9 cellular contexts compared by ENCODE assay signal in genomic region chr3:116444819-116445290, GRCh38. TPM values are rescaled to one million over a fixed set of nuclear protein-coding genes. Genes with fewer than 3 reads are reported as not detected.
A peak's percentile ranks its signal among the peaks of the same experiment; 100 is the strongest.
DNase-seq lines count a peak whose midpoint lies in the region; ATAC-seq and TF ChIP-seq lines count a peak whose summit lies in the region.
"Had no signal": no experiment of that assay in that cellular context is flagged by ENCODE, and none has a peak within 500 bp of the region (broad histone marks: within the 10 kb centered on the region; RNA-seq: fewer than 3 reads in every experiment).

No MANE protein-coding gene starts in this region.

- H3K4me1 ChIP-seq in GM23338 (ENCODE audit: insufficient read depth): peaks cover 17% of the 10 kb centered on the region
- peaks cover 2% of the 10 kb centered on the region; the same call in 1 of the 2 replicates for H3K4me1 ChIP-seq in iPS DF 6.9 (ENCODE audit: control insufficient read depth, insufficient read depth, low read length)
- no peaks in the 10 kb centered on the region for H3K4me1 ChIP-seq in OCI-LY7 (ENCODE audit: insufficient read depth, low read length, poor library complexity, severe bottlenecking)
- H3K4me1 ChIP-seq: SJSA1 had no signal

- H3K27ac ChIP-seq in GM23338 (ENCODE audit: low read depth) (no peak overlapping the region), iPS DF 6.9 (ENCODE audit: low read length) (no peak overlapping the region), OCI-LY7 (ENCODE audit: low read depth, low read length, poor library complexity, severe bottlenecking) (no peak overlapping the region)
- H3K27ac ChIP-seq: SJSA1 had no signal

- no peaks in the 10 kb centered on the region for H3F3A ChIP-seq in GM23338 (replicated peaks; ENCODE audit: low read depth)

- no peaks in the 10 kb centered on the region for H3K79me2 ChIP-seq in GM23338 (replicated peaks; ENCODE audit: insufficient read depth)
- H3K79me2 ChIP-seq in OCI-LY7 (ENCODE audit: insufficient read depth, low read depth, low read length): no peaks in the 10 kb centered on the region

- intact Hi-C loops in OCI-LY7 (cut with micrococcal nuclease; ENCODE audit: unreplicated experiment): no loop called here

- no peaks in the 10 kb centered on the region for H3K36me3 Mint-ChIP-seq in GM23338 (ENCODE audit: low read depth)

- no CpG with 5 or more reads among the region's 26 CpGs for WGBS in iPS DF 6.9 (ENCODE audit: insufficient coverage, insufficient read length)

- H3K4me3 ChIP-seq in GM23338 (peak overlapping the region; percentile 76), iPS DF 6.9 (ENCODE audit: low read length) (peak overlapping the region; percentile 53; the same call in 1 of the 2 replicates), OCI-LY7 (ENCODE audit: low read depth, low read length, poor library complexity, severe bottlenecking) (no peak overlapping the region)
- H3K4me3 ChIP-seq: SJSA1 had no signal

- BruUV-seq in OCI-LY7 (replicated peaks; lab: Mats Ljungman, UMichigan): no TSS peak

- peaks cover 40% of the 10 kb centered on the region for H3K4me1 Mint-ChIP-seq in GM23338

- H2AFZ ChIP-seq in GM23338 (peak overlapping the region; percentile 99), OCI-LY7 (ENCODE audit: low read length) (no peak overlapping the region)

- H3K27me3 ChIP-seq in GM23338 (ENCODE audit: insufficient read depth) (peaks cover 22% of the 10 kb centered on the region), iPS DF 6.9 (ENCODE audit: control insufficient read depth, insufficient read depth, low read length) (no peaks in the 10 kb centered on the region)

- no peaks in the 10 kb centered on the region for H3K9me3 Mint-ChIP-seq in GM23338

- peak overlapping the region; percentile 84 for H3K4me2 ChIP-seq in GM23338
- H3K4me2 ChIP-seq in OCI-LY7 (ENCODE audit: low read length): no peak overlapping the region

- H3K9me3 ChIP-seq in iPS DF 6.9 (ENCODE audit: control insufficient read depth, insufficient read depth, low read length): no peaks in the 10 kb centered on the region
- no peaks in the 10 kb centered on the region for H3K9me3 ChIP-seq in OCI-LY7 (ENCODE audit: low read length)
- H3K9me3 ChIP-seq: SJSA1 had no signal

- CTCF ChIA-PET in OCI-LY7 (lab: Charles Lee; ENCODE audit: unreplicated experiment): no interaction called here

- peak overlapping the region; percentile 85 for H3K4me3 Mint-ChIP-seq in GM23338

- H3K27me3 Mint-ChIP-seq in GM23338 (ENCODE audit: insufficient read depth, low read depth, poor library complexity): peaks cover 14% of the 10 kb centered on the region

- peak; percentile 52 for DNase-seq in GM23338 (ENCODE audit: low spot score)
- peak in 33 of 58 donors; percentile 3 to 63 (median 42) for DNase-seq in anterior cingulate cortex (lab: John Stamatoyannopoulos, UW)
- no peak for DNase-seq in iPS DF 6.9 (ENCODE audit: low read depth, low spot score)
- DNase-seq in retina: peak; percentile 84
- DNase-seq in dedifferentiated amniotic fluid mesenchymal stem cell (ENCODE audit: extremely low spot score): no peak
- DNase-seq in OCI-LY7 (ENCODE audit: low spot score): no peak
- DNase-seq in NCI-H2107 treated with DMSO at 0.1 percent for 48 hours (lab: John Stamatoyannopoulos, UW; ENCODE audit: unreplicated experiment): no peak
- no peak for DNase-seq in DMS153 treated with DMSO at 0.1 percent for 48 hours (lab: John Stamatoyannopoulos, UW; ENCODE audit: unreplicated experiment)

- no peaks in the 10 kb centered on the region for H4K20me1 ChIP-seq in GM23338 (replicated peaks; ENCODE audit: insufficient read depth)
- H4K20me1 ChIP-seq in OCI-LY7 (ENCODE audit: insufficient read depth, low read length): no peaks in the 10 kb centered on the region

- H3K9me2 ChIP-seq in GM23338 (ENCODE audit: insufficient read depth): no peaks in the 10 kb centered on the region
- no peaks in the 10 kb centered on the region for H3K9me2 ChIP-seq in OCI-LY7 (ENCODE audit: insufficient read depth, low read length)

- TF ChIP-seq CTCF in GM23338 (conservative IDR thresholded peaks at IDR 0.05; ENCODE audit: low read depth in 2 of 2) (no peak), OCI-LY7 (conservative IDR thresholded peaks at IDR 0.05; ENCODE audit: low read length) (no peak)

- H3K36me3 ChIP-seq in GM23338 (ENCODE audit: insufficient read depth) (no peaks in the 10 kb centered on the region), iPS DF 6.9 (ENCODE audit: control insufficient read depth, insufficient read depth, low read length) (no peaks in the 10 kb centered on the region), OCI-LY7 (ENCODE audit: insufficient read depth, low read length) (no peaks in the 10 kb centered on the region)
- H3K36me3 ChIP-seq: SJSA1 had no signal

- peak; percentile 78 for ATAC-seq in GM23338

- POLR2A ChIA-PET in OCI-LY7 (lab: Charles Lee): interaction anchor here (0.6 kb wide), 1 partner anchor 18 kb away, joined by 3 read pairs; no protein-coding TSS in a partner anchor

- no peak overlapping the region for H3K27ac Mint-ChIP-seq in GM23338

TF ChIP-seq in GM23338, 12 proteins besides CTCF, POLR2A, EP300 and RAD21:
- TF ChIP-seq, protein P1, sequence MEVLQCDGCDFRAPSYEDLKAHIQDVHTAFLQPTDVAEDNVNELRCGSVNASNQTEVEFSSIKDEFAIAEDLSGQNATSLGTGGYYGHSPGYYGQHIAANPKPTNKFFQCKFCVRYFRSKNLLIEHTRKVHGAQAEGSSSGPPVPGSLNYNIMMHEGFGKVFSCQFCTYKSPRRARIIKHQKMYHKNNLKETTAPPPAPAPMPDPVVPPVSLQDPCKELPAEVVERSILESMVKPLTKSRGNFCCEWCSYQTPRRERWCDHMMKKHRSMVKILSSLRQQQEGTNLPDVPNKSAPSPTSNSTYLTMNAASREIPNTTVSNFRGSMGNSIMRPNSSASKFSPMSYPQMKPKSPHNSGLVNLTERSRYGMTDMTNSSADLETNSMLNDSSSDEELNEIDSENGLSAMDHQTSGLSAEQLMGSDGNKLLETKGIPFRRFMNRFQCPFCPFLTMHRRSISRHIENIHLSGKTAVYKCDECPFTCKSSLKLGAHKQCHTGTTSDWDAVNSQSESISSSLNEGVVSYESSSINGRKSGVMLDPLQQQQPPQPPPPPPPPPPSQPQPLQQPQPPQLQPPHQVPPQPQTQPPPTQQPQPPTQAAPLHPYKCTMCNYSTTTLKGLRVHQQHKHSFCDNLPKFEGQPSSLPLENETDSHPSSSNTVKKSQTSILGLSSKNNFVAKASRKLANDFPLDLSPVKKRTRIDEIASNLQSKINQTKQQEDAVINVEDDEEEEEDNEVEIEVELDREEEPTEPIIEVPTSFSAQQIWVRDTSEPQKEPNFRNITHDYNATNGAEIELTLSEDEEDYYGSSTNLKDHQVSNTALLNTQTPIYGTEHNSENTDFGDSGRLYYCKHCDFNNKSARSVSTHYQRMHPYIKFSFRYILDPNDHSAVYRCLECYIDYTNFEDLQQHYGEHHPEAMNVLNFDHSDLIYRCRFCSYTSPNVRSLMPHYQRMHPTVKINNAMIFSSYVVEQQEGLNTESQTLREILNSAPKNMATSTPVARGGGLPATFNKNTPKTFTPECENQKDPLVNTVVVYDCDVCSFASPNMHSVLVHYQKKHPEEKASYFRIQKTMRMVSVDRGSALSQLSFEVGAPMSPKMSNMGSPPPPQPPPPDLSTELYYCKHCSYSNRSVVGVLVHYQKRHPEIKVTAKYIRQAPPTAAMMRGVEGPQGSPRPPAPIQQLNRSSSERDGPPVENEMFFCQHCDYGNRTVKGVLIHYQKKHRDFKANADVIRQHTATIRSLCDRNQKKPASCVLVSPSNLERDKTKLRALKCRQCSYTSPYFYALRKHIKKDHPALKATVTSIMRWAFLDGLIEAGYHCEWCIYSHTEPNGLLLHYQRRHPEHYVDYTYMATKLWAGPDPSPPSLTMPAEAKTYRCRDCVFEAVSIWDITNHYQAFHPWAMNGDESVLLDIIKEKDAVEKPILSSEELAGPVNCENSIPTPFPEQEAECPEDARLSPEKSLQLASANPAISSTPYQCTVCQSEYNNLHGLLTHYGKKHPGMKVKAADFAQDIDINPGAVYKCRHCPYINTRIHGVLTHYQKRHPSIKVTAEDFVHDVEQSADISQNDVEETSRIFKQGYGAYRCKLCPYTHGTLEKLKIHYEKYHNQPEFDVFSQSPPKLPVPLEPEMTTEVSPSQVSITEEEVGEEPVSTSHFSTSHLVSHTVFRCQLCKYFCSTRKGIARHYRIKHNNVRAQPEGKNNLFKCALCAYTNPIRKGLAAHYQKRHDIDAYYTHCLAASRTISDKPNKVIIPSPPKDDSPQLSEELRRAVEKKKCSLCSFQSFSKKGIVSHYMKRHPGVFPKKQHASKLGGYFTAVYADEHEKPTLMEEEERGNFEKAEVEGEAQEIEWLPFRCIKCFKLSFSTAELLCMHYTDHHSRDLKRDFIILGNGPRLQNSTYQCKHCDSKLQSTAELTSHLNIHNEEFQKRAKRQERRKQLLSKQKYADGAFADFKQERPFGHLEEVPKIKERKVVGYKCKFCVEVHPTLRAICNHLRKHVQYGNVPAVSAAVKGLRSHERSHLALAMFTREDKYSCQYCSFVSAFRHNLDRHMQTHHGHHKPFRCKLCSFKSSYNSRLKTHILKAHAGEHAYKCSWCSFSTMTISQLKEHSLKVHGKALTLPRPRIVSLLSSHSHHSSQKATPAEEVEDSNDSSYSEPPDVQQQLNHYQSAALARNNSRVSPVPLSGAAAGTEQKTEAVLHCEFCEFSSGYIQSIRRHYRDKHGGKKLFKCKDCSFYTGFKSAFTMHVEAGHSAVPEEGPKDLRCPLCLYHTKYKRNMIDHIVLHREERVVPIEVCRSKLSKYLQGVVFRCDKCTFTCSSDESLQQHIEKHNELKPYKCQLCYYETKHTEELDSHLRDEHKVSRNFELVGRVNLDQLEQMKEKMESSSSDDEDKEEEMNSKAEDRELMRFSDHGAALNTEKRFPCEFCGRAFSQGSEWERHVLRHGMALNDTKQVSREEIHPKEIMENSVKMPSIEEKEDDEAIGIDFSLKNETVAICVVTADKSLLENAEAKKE (CRISPR knock-in tag; IDR thresholded peaks at IDR 0.05): no peak
- TF ChIP-seq NANOG (IDR thresholded peaks at IDR 0.05; ENCODE audit: borderline replicate concordance): no peak

RNA-seq across cellular contexts. Expression of gene LSAMP, which starts 0.4 kb away (rescaled TPM):
- 1.6 and 2.0 TPM in 2 replicates for total RNA-seq in GM23338 (2014; rRNA removed; shearing (Covaris generic))
- 1.4 and 2.9 TPM in 2 replicates for polyA plus RNA-seq in GM23338 (2016; fragmentation: Nextera tagmentation; extraction: Ambion mirVana)
- total RNA-seq in OCI-LY7 (2014; rRNA removed; shearing (Covaris generic)): 0.05 TPM in 1 of 2 replicates, not detected in the other
- 0.76 and 1.4 TPM in 2 replicates for total RNA-seq in OCI-LY7 (2022)
- total RNA-seq: SJSA1 had no signal

Comparison
In these comparisons a context has a peak if more than half of its experiments do, and no peak if none do; other contexts are left out.
1. DNase-seq: peak in GM23338 (single experiment), anterior cingulate cortex (33 of 58) and retina (single experiment); none in iPS DF 6.9 (single experiment), dedifferentiated amniotic fluid mesenchymal stem cell (single experiment), OCI-LY7 (single experiment), NCI-H2107 treated with DMSO at 0.1 percent for 48 hours (single experiment) and DMS153 treated with DMSO at 0.1 percent for 48 hours (single experiment).